Comparison of ENCODE assay signal across 1 cellular context in the genomic region with DNA sequence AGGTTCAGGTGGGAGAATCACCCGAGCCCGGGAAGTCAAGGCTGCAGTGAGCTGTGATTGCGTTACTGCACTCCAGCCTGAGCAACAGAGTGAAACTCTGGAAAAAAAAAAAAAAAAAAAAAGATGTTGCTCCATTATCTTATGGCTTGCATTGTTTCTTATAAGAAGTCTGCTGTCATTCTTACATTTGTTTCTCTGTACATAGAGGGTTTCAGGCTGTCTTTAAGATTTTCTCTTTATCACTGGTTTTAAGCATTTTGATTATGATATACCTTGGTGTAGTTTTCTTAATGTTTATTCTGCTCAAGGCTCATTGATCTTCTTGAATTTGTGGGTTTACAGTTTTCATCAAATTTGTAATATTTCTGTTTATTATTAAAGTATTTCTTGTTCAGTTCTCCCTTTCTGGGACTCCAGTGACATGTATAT.
TF ChIP-seq lines count a peak whose summit lies in the region.

No MANE protein-coding gene starts in this region.

TF ChIP-seq in HEK293, 187 proteins besides CTCF, POLR2A, EP300 and RAD21 (continued from another document):
- TF ChIP-seq, protein P1, sequence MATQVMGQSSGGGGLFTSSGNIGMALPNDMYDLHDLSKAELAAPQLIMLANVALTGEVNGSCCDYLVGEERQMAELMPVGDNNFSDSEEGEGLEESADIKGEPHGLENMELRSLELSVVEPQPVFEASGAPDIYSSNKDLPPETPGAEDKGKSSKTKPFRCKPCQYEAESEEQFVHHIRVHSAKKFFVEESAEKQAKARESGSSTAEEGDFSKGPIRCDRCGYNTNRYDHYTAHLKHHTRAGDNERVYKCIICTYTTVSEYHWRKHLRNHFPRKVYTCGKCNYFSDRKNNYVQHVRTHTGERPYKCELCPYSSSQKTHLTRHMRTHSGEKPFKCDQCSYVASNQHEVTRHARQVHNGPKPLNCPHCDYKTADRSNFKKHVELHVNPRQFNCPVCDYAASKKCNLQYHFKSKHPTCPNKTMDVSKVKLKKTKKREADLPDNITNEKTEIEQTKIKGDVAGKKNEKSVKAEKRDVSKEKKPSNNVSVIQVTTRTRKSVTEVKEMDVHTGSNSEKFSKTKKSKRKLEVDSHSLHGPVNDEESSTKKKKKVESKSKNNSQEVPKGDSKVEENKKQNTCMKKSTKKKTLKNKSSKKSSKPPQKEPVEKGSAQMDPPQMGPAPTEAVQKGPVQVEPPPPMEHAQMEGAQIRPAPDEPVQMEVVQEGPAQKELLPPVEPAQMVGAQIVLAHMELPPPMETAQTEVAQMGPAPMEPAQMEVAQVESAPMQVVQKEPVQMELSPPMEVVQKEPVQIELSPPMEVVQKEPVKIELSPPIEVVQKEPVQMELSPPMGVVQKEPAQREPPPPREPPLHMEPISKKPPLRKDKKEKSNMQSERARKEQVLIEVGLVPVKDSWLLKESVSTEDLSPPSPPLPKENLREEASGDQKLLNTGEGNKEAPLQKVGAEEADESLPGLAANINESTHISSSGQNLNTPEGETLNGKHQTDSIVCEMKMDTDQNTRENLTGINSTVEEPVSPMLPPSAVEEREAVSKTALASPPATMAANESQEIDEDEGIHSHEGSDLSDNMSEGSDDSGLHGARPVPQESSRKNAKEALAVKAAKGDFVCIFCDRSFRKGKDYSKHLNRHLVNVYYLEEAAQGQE (tag by site-specific recombination; IDR thresholded peaks at IDR 0.05): no peak
- TF ChIP-seq, protein P2, sequence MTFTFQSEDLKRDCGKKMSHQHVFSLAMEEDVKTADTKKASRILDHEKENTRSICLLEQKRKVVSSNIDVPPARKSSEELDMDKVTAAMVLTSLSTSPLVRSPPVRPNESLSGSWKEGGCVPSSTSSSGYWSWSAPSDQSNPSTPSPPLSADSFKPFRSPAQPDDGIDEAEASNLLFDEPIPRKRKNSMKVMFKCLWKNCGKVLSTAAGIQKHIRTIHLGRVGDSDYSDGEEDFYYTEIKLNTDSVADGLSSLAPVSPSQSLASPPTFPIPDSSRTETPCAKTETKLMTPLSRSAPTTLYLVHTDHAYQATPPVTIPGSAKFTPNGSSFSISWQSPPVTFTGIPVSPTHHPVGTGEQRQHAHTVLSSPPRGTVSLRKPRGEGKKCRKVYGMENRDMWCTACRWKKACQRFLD (tag by site-specific recombination; IDR thresholded peaks at IDR 0.05): no peak
- TF ChIP-seq SP2 (tag by site-specific recombination; IDR thresholded peaks at IDR 0.05) (no peak), ZNF843 (tag by site-specific recombination; IDR thresholded peaks at IDR 0.05) (no peak), ZFP37 (tag by site-specific recombination; IDR thresholded peaks at IDR 0.05) (no peak), ZNF311 (tag by site-specific recombination; IDR thresholded peaks at IDR 0.05; ENCODE audit: borderline replicate concordance) (no peak), ZSCAN16 (tag by site-specific recombination; IDR thresholded peaks at IDR 0.05) (no peak), YY1 (tag by site-specific recombination; IDR thresholded peaks at IDR 0.05) (no peak), ZNF19 (tag by site-specific recombination; IDR thresholded peaks at IDR 0.05; ENCODE audit: low read depth) (no peak), REPIN1 (tag by site-specific recombination; IDR thresholded peaks at IDR 0.05; ENCODE audit: low read depth) (no peak), KLF7 (tag by site-specific recombination; IDR thresholded peaks at IDR 0.05; ENCODE audit: borderline replicate concordance) (no peak), ZNF239 (tag by site-specific recombination; IDR thresholded peaks at IDR 0.05) (no peak), ZNF76 (tag by site-specific recombination; IDR thresholded peaks at IDR 0.05; ENCODE audit: borderline replicate concordance, low read depth) (no peak), ZNF621 (tag by site-specific recombination; IDR thresholded peaks at IDR 0.05) (no peak), ZNF664 (tag by site-specific recombination; IDR thresholded peaks at IDR 0.05) (no peak)
- TF ChIP-seq, protein P3, sequence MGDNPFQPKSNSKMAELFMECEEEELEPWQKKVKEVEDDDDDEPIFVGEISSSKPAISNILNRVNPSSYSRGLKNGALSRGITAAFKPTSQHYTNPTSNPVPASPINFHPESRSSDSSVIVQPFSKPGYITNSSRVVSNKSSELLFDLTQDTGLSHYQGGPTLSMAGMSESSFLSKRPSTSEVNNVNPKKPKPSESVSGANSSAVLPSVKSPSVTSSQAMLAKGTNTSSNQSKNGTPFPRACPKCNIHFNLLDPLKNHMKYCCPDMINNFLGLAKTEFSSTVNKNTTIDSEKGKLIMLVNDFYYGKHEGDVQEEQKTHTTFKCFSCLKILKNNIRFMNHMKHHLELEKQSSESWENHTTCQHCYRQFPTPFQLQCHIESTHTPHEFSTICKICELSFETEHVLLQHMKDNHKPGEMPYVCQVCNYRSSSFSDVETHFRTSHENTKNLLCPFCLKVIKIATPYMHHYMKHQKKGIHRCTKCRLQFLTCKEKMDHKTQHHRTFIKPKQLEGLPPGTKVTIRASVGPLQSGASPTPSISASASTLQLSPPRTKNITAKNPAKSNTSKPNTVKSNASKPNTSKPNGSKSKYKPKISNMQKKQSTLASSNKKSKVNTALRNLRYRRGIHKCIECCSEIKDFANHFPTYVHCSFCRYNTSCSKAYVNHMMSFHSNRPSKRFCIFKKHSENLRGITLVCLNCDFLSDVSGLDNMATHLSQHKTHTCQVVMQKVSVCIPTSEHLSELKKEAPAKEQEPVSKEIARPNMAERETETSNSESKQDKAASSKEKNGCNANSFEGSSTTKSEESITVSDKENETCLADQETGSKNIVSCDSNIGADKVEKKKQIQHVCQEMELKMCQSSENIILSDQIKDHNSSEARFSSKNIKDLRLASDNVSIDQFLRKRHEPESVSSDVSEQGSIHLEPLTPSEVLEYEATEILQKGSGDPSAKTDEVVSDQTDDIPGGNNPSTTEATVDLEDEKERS (tag by site-specific recombination; IDR thresholded peaks at IDR 0.05): 0 out of 2 replicates have a peak, but pooled peaks have one; percentile 23
- TF ChIP-seq, protein P4, sequence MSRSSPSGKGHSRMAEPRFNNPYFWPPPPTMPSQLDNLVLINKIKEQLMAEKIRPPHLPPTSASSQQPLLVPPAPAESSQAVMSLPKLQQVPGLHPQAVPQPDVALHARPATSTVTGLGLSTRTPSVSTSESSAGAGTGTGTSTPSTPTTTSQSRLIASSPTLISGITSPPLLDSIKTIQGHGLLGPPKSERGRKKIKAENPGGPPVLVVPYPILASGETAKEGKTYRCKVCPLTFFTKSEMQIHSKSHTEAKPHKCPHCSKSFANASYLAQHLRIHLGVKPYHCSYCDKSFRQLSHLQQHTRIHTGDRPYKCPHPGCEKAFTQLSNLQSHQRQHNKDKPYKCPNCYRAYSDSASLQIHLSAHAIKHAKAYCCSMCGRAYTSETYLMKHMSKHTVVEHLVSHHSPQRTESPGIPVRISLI (tag by site-specific recombination; IDR thresholded peaks at IDR 0.05): peak; percentile 68
